Comparison of ENCODE assay signal across 19 cellular contexts in the genomic region with DNA sequence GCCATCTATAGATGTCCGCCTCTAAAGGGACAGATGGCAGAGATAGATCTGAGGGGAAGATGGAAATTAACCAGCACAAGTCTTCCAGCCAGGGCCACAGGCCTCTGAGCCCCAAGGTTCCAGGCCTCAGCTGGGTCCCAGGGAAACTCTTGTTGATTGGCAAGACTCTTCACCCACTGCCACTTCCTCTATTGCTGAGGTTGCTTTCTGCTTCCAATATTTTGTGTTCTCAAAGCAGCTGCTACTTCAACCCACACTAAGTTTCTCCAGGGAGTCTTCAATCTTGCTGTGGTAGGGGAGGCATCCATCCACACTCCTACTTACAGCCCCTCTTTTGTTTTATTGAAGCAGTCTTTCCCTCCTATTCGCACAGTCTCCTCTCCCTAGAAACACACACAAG. TPM values are rescaled to one million over a fixed set of nuclear protein-coding genes. Genes with fewer than 3 reads are reported as not detected.
A peak's percentile ranks its signal among the peaks of the same experiment; 100 is the strongest.
DNase-seq lines count a peak whose midpoint lies in the region; ATAC-seq, FAIRE-seq and TF ChIP-seq lines count a peak whose summit lies in the region.
"Had no signal": no experiment of that assay in that cellular context is flagged by ENCODE, and none has a peak within 500 bp of the region (broad histone marks: within the 10 kb centered on the region; RNA-seq: fewer than 3 reads in every experiment).

No MANE protein-coding gene starts in this region.

- DNase-seq in GM23338 (ENCODE audit: low spot score): no peak
- DNase-seq in SJSA1 (ENCODE audit: low read depth in 1 of 2, low spot score in 2 of 2): no peak
- no peak for DNase-seq in HepG2 (ENCODE audit: low spot score)
- no peak for DNase-seq in stimulated activated effector memory CD8-positive, alpha-beta T cell treated with anti-CD3 and anti-CD28 coated beads, Interleukin-12 subunit alpha, Interleukin-12 subunit beta, amount 100 ng/mL, for 72 hours (ENCODE audit: low spot score in 2 of 2)
- DNase-seq in activated T-cell treated with anti-CD3 and anti-CD28 coated beads, Interleukin-2, amount 50 U/mL, for 4 hours: no peak
- no peak for DNase-seq in NCI-H2107 (lab: John Stamatoyannopoulos, UW)
- DNase-seq: activated CD4-positive, alpha-beta T cell treated with anti-CD3 and anti-CD28 coated beads, Interleukin-2, amount 10 ng/mL, durations not matched to agents 24 days and 14 days; activated gamma-delta T cell; dorsolateral prefrontal cortex; GOT3; NCI-H1930; NK-92 treated with Interleukin-12 subunit alpha and Interleukin-12 subunit beta, amount 100 ng/mL, for 24 hours; spleen; stimulated activated CD4-positive, alpha-beta T cell treated with anti-CD3 and anti-CD28 coated beads, Interleukin-4, amount 100 ng/mL, for 4 hours; substantia nigra; T-cell had no signal

- H3K4me3 Mint-ChIP-seq in GM23338: no peak overlapping the region
- H3K4me3 Mint-ChIP-seq in stimulated activated effector memory CD8-positive, alpha-beta T cell treated with anti-CD3 and anti-CD28 coated beads, Interleukin-12 subunit alpha, Interleukin-12 subunit beta, amount 100 ng/mL, for 72 hours: no peak overlapping the region
- H3K4me3 Mint-ChIP-seq in activated T-cell treated with anti-CD3 and anti-CD28 coated beads, Interleukin-2, amount 50 U/mL, for 4 hours: no peak overlapping the region
- H3K4me3 Mint-ChIP-seq: activated CD4-positive, alpha-beta T cell treated with anti-CD3 and anti-CD28 coated beads, Interleukin-2, amount 10 ng/mL, durations not matched to agents 24 days and 14 days; natural killer cell treated with Interleukin-12 subunit alpha and Interleukin-12 subunit beta and Interleukin-15 and Interleukin-18, amount 100 ng/mL, for 72 hours; T-cell had no signal

- no peak for TF ChIP-seq EP300 in HepG2 (IDR thresholded peaks at IDR 0.05; ENCODE audit: low read depth in 2 of 2, low read length in 2 of 2)
- TF ChIP-seq EP300 in HepG2 (CRISPR knock-in tag; IDR thresholded peaks at IDR 0.05; ENCODE audit: borderline replicate concordance): no peak

- no peaks in the 10 kb centered on the region for H3F3A ChIP-seq in GM23338 (replicated peaks; ENCODE audit: low read depth)

- H3K9me3 Mint-ChIP-seq in GM23338: no peaks in the 10 kb centered on the region
- no peaks in the 10 kb centered on the region for H3K9me3 Mint-ChIP-seq in stimulated activated effector memory CD8-positive, alpha-beta T cell treated with anti-CD3 and anti-CD28 coated beads, Interleukin-12 subunit alpha, Interleukin-12 subunit beta, amount 100 ng/mL, for 72 hours
- no peaks in the 10 kb centered on the region for H3K9me3 Mint-ChIP-seq in activated T-cell treated with anti-CD3 and anti-CD28 coated beads, Interleukin-2, amount 50 U/mL, for 4 hours
- H3K9me3 Mint-ChIP-seq: activated CD4-positive, alpha-beta T cell treated with anti-CD3 and anti-CD28 coated beads, Interleukin-2, amount 10 ng/mL, durations not matched to agents 24 days and 14 days; natural killer cell treated with Interleukin-12 subunit alpha and Interleukin-12 subunit beta and Interleukin-15 and Interleukin-18, amount 100 ng/mL, for 72 hours; T-cell had no signal

- POLR2A ChIA-PET in HepG2 (lab: Yijun Ruan, JAX): no interaction called here

- H3K36me3 Mint-ChIP-seq in GM23338 (ENCODE audit: low read depth): no peaks in the 10 kb centered on the region
- no peaks in the 10 kb centered on the region for H3K36me3 Mint-ChIP-seq in stimulated activated effector memory CD8-positive, alpha-beta T cell treated with anti-CD3 and anti-CD28 coated beads, Interleukin-12 subunit alpha, Interleukin-12 subunit beta, amount 100 ng/mL, for 72 hours
- no peaks in the 10 kb centered on the region for H3K36me3 Mint-ChIP-seq in activated T-cell treated with anti-CD3 and anti-CD28 coated beads, Interleukin-2, amount 50 U/mL, for 4 hours (ENCODE audit: insufficient read depth)
- H3K36me3 Mint-ChIP-seq: natural killer cell treated with Interleukin-12 subunit alpha and Interleukin-12 subunit beta and Interleukin-15 and Interleukin-18, amount 100 ng/mL, for 72 hours; T-cell had no signal

- H3K4me3 ChIP-seq in GM23338 (no peak overlapping the region), SJSA1 (no peak overlapping the region), HepG2 (replicated peaks in 1 of 3; ENCODE audit: insufficient read depth in 1 of 3, low read depth in 2 of 3, low read length in 3 of 3) (no peak overlapping the region)
- H3K4me3 ChIP-seq: cardiac muscle cell, dorsolateral prefrontal cortex, spleen had no signal

- no TSS peak for BruUV-seq in HepG2 (replicated peaks; lab: Mats Ljungman, UMichigan)

- H3K4me1 ChIP-seq in GM23338 (ENCODE audit: insufficient read depth) (no peaks in the 10 kb centered on the region), SJSA1 (replicated peaks) (peaks cover 38% of the 10 kb centered on the region), HepG2 (ENCODE audit: insufficient read depth, low read length) (peaks cover 13% of the 10 kb centered on the region)
- H3K4me1 ChIP-seq: spleen had no signal

- TF ChIP-seq RAD21 in HepG2 (CRISPR knock-in tag; IDR thresholded peaks at IDR 0.05): no peak

- 0 out of 2 replicates have a peak overlapping the region, but pooled peaks have one; percentile 52 for H2AFZ ChIP-seq in GM23338
- H2AFZ ChIP-seq in HepG2 (ENCODE audit: low read length): no peak overlapping the region

- H3K27ac Mint-ChIP-seq in GM23338: no peak overlapping the region
- no peak overlapping the region for H3K27ac Mint-ChIP-seq in stimulated activated effector memory CD8-positive, alpha-beta T cell treated with anti-CD3 and anti-CD28 coated beads, Interleukin-12 subunit alpha, Interleukin-12 subunit beta, amount 100 ng/mL, for 72 hours
- H3K27ac Mint-ChIP-seq: activated CD4-positive, alpha-beta T cell treated with anti-CD3 and anti-CD28 coated beads, Interleukin-2, amount 10 ng/mL, durations not matched to agents 24 days and 14 days; natural killer cell treated with Interleukin-12 subunit alpha and Interleukin-12 subunit beta and Interleukin-15 and Interleukin-18, amount 100 ng/mL, for 72 hours; T-cell had no signal

- H3K4me2 ChIP-seq in GM23338 (no peak overlapping the region), HepG2 (ENCODE audit: low read depth, low read length) (no peak overlapping the region)

- 0 out of 3 replicates have a peak, but pooled peaks cover 2% of the 10 kb centered on the region for H3K4me1 Mint-ChIP-seq in GM23338
- no peaks in the 10 kb centered on the region for H3K4me1 Mint-ChIP-seq in stimulated activated effector memory CD8-positive, alpha-beta T cell treated with anti-CD3 and anti-CD28 coated beads, Interleukin-12 subunit alpha, Interleukin-12 subunit beta, amount 100 ng/mL, for 72 hours
- no peaks in the 10 kb centered on the region for H3K4me1 Mint-ChIP-seq in activated T-cell treated with anti-CD3 and anti-CD28 coated beads, Interleukin-2, amount 50 U/mL, for 4 hours (ENCODE audit: low read depth)
- H3K4me1 Mint-ChIP-seq: activated CD4-positive, alpha-beta T cell treated with anti-CD3 and anti-CD28 coated beads, Interleukin-2, amount 10 ng/mL, durations not matched to agents 24 days and 14 days; T-cell had no signal

- TF ChIP-seq CTCF in GM23338 (conservative IDR thresholded peaks at IDR 0.05; ENCODE audit: low read depth in 2 of 2) (no peak), HepG2 (CRISPR knock-in tag; IDR thresholded peaks at IDR 0.05) (no peak)

- no peaks in the 10 kb centered on the region for H3K27me3 Mint-ChIP-seq in GM23338 (ENCODE audit: insufficient read depth, low read depth, poor library complexity)
- H3K27me3 Mint-ChIP-seq in activated T-cell treated with anti-CD3 and anti-CD28 coated beads, Interleukin-2, amount 50 U/mL, for 4 hours (ENCODE audit: low read depth): no peaks in the 10 kb centered on the region
- H3K27me3 Mint-ChIP-seq: activated CD4-positive, alpha-beta T cell treated with anti-CD3 and anti-CD28 coated beads, Interleukin-2, amount 10 ng/mL, durations not matched to agents 24 days and 14 days had no signal

- H3K27me3 ChIP-seq in GM23338 (ENCODE audit: insufficient read depth) (no peaks in the 10 kb centered on the region), SJSA1 (replicated peaks) (no peaks in the 10 kb centered on the region), HepG2 (ENCODE audit: control insufficient read depth in 1 of 2, insufficient read depth in 2 of 2, low read length in 2 of 2) (no peaks in the 10 kb centered on the region)
- H3K27me3 ChIP-seq: cardiac muscle cell, dorsolateral prefrontal cortex, spleen had no signal

- no peaks in the 10 kb centered on the region for H3K36me3 ChIP-seq in GM23338 (ENCODE audit: insufficient read depth)
- no peaks in the 10 kb centered on the region for H3K36me3 ChIP-seq in SJSA1
- H3K36me3 ChIP-seq in HepG2 (replicated peaks in 1 of 2; ENCODE audit: control insufficient read depth in 1 of 2, insufficient read depth in 2 of 2, low read length in 2 of 2): no peaks in the 10 kb centered on the region
- H3K36me3 ChIP-seq: cardiac muscle cell, spleen had no signal

- H3K27ac ChIP-seq in GM23338 (ENCODE audit: low read depth): no peak overlapping the region
- peak overlapping the region; percentile 85 for H3K27ac ChIP-seq in SJSA1
- H3K27ac ChIP-seq in HepG2 (ENCODE audit: extremely low read length, insufficient read depth, low read length): no peak overlapping the region
- H3K27ac ChIP-seq: cardiac muscle cell, dorsolateral prefrontal cortex had no signal

- FAIRE-seq in HepG2 (lab: Jason Lieb, UNC): no peak

- CTCF ChIA-PET in HepG2 (lab: Yijun Ruan, JAX; ENCODE audit: low intra/inter-chr PET ratio, low total read pairs): no interaction called here

- intact Hi-C loops in HepG2 (cut with micrococcal nuclease; ENCODE audit: unreplicated experiment): loop anchor here (5.0 kb wide), 1 partner anchor 36 kb away; the partner anchor contains the start of gene SASH1

- 72% methylated on average over 2 of the region's 2 CpGs for WGBS in HepG2 (ENCODE audit: low lambda C conversion rate)

- TF ChIP-seq POLR2A in HepG2 (IDR thresholded peaks at IDR 0.05; ENCODE audit: insufficient read depth in 1 of 2, low read depth in 2 of 2, low read length in 2 of 2): no peak

- H3K79me2 ChIP-seq in GM23338 (replicated peaks; ENCODE audit: insufficient read depth): no peaks in the 10 kb centered on the region
- H3K79me2 ChIP-seq in HepG2 (ENCODE audit: insufficient read depth, low read length): no peaks in the 10 kb centered on the region

- H4K20me1 ChIP-seq in GM23338 (replicated peaks; ENCODE audit: insufficient read depth): no peaks in the 10 kb centered on the region
- no peaks in the 10 kb centered on the region for H4K20me1 ChIP-seq in HepG2 (ENCODE audit: insufficient read depth, low read length)

- H3K9me3 ChIP-seq in SJSA1 (replicated peaks) (no peaks in the 10 kb centered on the region), HepG2 (ENCODE audit: low read length) (no peaks in the 10 kb centered on the region)
- H3K9me3 ChIP-seq: spleen had no signal

- in situ Hi-C loops in HepG2 (cut with HindIII; ENCODE audit: extremely low pct_ligation_motif_present, low pct_unique_long_range_greater_than_20kb): no loop called here

- no peaks in the 10 kb centered on the region for H3K9me2 ChIP-seq in GM23338 (ENCODE audit: insufficient read depth)

- ATAC-seq in GM23338 (no peak), HepG2 (peak; percentile 34), GM18517 (IDR thresholded peaks at IDR 0.05; ENCODE audit: unreplicated experiment) (no peak)
- ATAC-seq in stimulated activated effector memory CD8-positive, alpha-beta T cell treated with anti-CD3 and anti-CD28 coated beads, Interleukin-12 subunit alpha, Interleukin-12 subunit beta, amount 100 ng/mL, for 72 hours: peak; percentile 32
- no peak for ATAC-seq in activated T-cell treated with anti-CD3 and anti-CD28 coated beads, Interleukin-2, amount 50 U/mL, for 4 hours
- ATAC-seq: natural killer cell treated with Interleukin-12 subunit alpha and Interleukin-12 subunit beta and Interleukin-15 and Interleukin-18, amount 100 ng/mL, for 72 hours; T-cell had no signal

- H3K9ac ChIP-seq in HepG2 (ENCODE audit: insufficient read depth, low read depth, low read length): no peak overlapping the region

RNA-seq across cellular contexts. Expression of gene SASH1, which starts 36.4 kb away (rescaled TPM):
- 20.8 and 30.2 TPM in 2 replicates for total RNA-seq in GM23338 (2014; rRNA removed; shearing (Covaris generic))
- polyA plus RNA-seq in GM23338 (2016; fragmentation: Nextera tagmentation; extraction: Ambion mirVana) (7.4 and 8.2 TPM in 2 replicates), HepG2 (2011; rRNA removed) (6.7 and 7.5 TPM in 2 replicates)
- total RNA-seq in SJSA1 (2014; rRNA removed; shearing (Covaris generic)): 8.8 and 10.4 TPM in 2 replicates
- 8.2 and 8.9 TPM in 2 replicates for total RNA-seq in HepG2 (2016; rRNA removed; fragmentation: Illumina TruSeq; extraction: Trizol)
- 0.91 and 1.1 TPM in 2 replicates for total RNA-seq in HepG2 (2016; cell fraction: cytosol; rRNA removed; fragmentation: Illumina TruSeq; extraction: Trizol; ENCODE audit: low read depth)
- total RNA-seq in HepG2 (2016; cell fraction: insoluble cytoplasmic fraction; rRNA removed; fragmentation: Illumina TruSeq; extraction: Trizol): 8.5 and 8.6 TPM in 2 replicates
- 2.7 and 3.7 TPM in 2 replicates for total RNA-seq in HepG2 (2016; cell fraction: membrane; rRNA removed; fragmentation: Illumina TruSeq; extraction: Trizol)
- total RNA-seq in HepG2 (2016; cell fraction: nucleus; rRNA removed; fragmentation: Illumina TruSeq; extraction: Trizol): 19.3 and 22.1 TPM in 2 replicates
- 5.4 and 5.6 TPM in 2 replicates for polyA plus RNA-seq in HepG2 (2011; cell fraction: cytosol; rRNA removed)
- 8.8 and 9.0 TPM in 2 replicates for polyA plus RNA-seq in HepG2 (2011; cell fraction: nucleus; rRNA removed)
- polyA plus RNA-seq in HepG2 (2012): 7.3 and 8.1 TPM in 2 replicates
- 0.12 and 0.19 TPM in 2 replicates for polyA plus RNA-seq in HepG2 (2016; cell fraction: cytosol; fragmentation: Illumina TruSeq; extraction: Trizol; ENCODE audit: low read depth)
- 6.5 and 7.2 TPM in 2 replicates for polyA plus RNA-seq in HepG2 (2016; cell fraction: insoluble cytoplasmic fraction; fragmentation: Illumina TruSeq; extraction: Trizol; ENCODE audit: low read depth)
- polyA plus RNA-seq in HepG2 (2016; cell fraction: membrane; fragmentation: Illumina TruSeq; extraction: Trizol; ENCODE audit: low read depth): 0.71 and 0.77 TPM in 2 replicates
- 8.4 and 10.2 TPM in 2 replicates for polyA plus RNA-seq in HepG2 (2016; cell fraction: nucleus; fragmentation: Illumina TruSeq; extraction: Trizol; ENCODE audit: insufficient read depth, low read depth)
- polyA minus RNA-seq in HepG2 (2011; rRNA and poly(A)+ RNA removed; ENCODE audit: low replicate concordance): 2.9 and 20.7 TPM in 2 replicates
- 12.7 and 13.1 TPM in 2 replicates for polyA minus RNA-seq in HepG2 (2011; cell fraction: cytosol; rRNA and poly(A)+ RNA removed)
- polyA minus RNA-seq in HepG2 (2011; cell fraction: nucleus; rRNA and poly(A)+ RNA removed): 42.2 and 48.4 TPM in 2 replicates
- total RNA-seq in activated T-cell treated with anti-CD3 and anti-CD28 coated beads, Interleukin-2, amount 50 U/mL, for 4 hours: under 1 TPM; 0.30 to 0.58 (median 0.46) TPM

Comparison
In these comparisons a context has a peak if more than half of its experiments do, and no peak if none do; other contexts are left out.
1. ATAC-seq: peak in HepG2 (single experiment) and stimulated activated effector memory CD8-positive, alpha-beta T cell treated with anti-CD3 and anti-CD28 coated beads, Interleukin-12 subunit alpha, Interleukin-12 subunit beta, amount 100 ng/mL, for 72 hours (single experiment); none in GM23338 (single experiment), activated T-cell treated with anti-CD3 and anti-CD28 coated beads, Interleukin-2, amount 50 U/mL, for 4 hours (0 of 2) and GM18517 (single experiment).